In the genomic region with DNA sequence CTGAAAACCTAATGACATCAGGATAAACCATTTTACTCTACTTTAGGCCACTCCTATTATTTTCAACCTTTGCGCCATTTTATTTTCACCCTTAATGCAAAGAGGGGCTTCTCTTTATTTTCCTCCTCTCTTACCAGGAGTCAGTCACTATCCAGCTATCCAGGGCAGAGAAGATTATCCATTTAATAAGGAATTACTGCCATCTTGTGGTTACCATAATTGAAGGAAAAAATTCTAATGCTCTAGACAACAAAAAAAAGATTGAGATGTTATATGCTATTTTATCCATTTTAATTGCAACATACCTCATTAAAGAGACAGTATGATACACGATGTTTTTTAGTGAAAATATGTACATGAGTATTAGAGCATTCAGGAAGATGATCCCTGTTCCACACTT, we compare ENCODE assay signal across 9 cellular contexts.
DNase-seq lines count a peak whose midpoint lies in the region; ATAC-seq and TF ChIP-seq lines count a peak whose summit lies in the region.
"Had no signal": no experiment of that assay in that cellular context is flagged by ENCODE, and none has a peak within 500 bp of the region (broad histone marks: within the 10 kb centered on the region; RNA-seq: fewer than 3 reads in every experiment).

No MANE protein-coding gene starts in this region.

- no peak overlapping the region for H3K4me2 ChIP-seq in DOHH2 (ENCODE audit: low read length)

- H3K4me1 ChIP-seq in DOHH2 (ENCODE audit: control insufficient read depth, low read length) = no peaks in the 10 kb centered on the region

- ATAC-seq in HG02759 (IDR thresholded peaks at IDR 0.05; ENCODE audit: unreplicated experiment) (no peak), GM19397 (IDR thresholded peaks at IDR 0.05; ENCODE audit: unreplicated experiment) (no peak)

- H3K9me3 ChIP-seq in DOHH2 (ENCODE audit: control insufficient read depth, insufficient read depth, low read length) = no peaks in the 10 kb centered on the region

- peak; percentile 21 for DNase-seq in NCI-H1048 (lab: John Stamatoyannopoulos, UW)
- DNase-seq in amniotic epithelial cell (ENCODE audit: low read depth) = peak; percentile 55
- peak; percentile 47 for DNase-seq in medulla oblongata (ENCODE audit: extremely low spot score)
- no peak for DNase-seq in central memory CD4-positive, alpha-beta T cell
- DNase-seq in stimulated activated naive CD4-positive, alpha-beta T cell treated with Interleukin-2 at 50 U/mL for 16 hours (lab: John Stamatoyannopoulos, UW) = no peak
- DNase-seq: activated CD4-positive, alpha-beta T cell treated with anti-CD3 and anti-CD28 coated beads for 4 hours had no signal

- H4K20me1 ChIP-seq in DOHH2 (ENCODE audit: control insufficient read depth, insufficient read depth, low read depth, low read length) = no peaks in the 10 kb centered on the region

- no peaks in the 10 kb centered on the region for H3K79me2 ChIP-seq in DOHH2 (ENCODE audit: control insufficient read depth, low read length)

- H3K27ac ChIP-seq in DOHH2 (ENCODE audit: low read depth, low read length) = no peak overlapping the region

- H3K36me3 ChIP-seq in DOHH2 (ENCODE audit: control insufficient read depth, low read length) = no peaks in the 10 kb centered on the region

- H3F3A ChIP-seq in DOHH2 (ENCODE audit: control insufficient read depth, insufficient read depth) = no peaks in the 10 kb centered on the region

- peak; percentile 18 for TF ChIP-seq CTCF in DOHH2 (IDR thresholded peaks at IDR 0.05; ENCODE audit: low read depth, low read length, poor library complexity, severe bottlenecking)

- no peaks in the 10 kb centered on the region for H3K9me2 ChIP-seq in DOHH2 (replicated peaks; ENCODE audit: control insufficient read depth, low read length)

- H3K4me3 ChIP-seq in DOHH2 (ENCODE audit: low read length) = no peak overlapping the region

- peaks cover 10% of the 10 kb centered on the region for H3K27me3 ChIP-seq in DOHH2 (ENCODE audit: control insufficient read depth, low read length)

Comparison
In these comparisons a context has a peak if more than half of its experiments do, and no peak if none do; other contexts are left out.
1. DNase-seq: peak in NCI-H1048 (single experiment), amniotic epithelial cell (single experiment) and medulla oblongata (single experiment); none in central memory CD4-positive, alpha-beta T cell (single experiment) and stimulated activated naive CD4-positive, alpha-beta T cell treated with Interleukin-2 at 50 U/mL for 16 hours (single experiment).